Comparison of ENCODE assay signal across 21 cellular contexts in genomic region chr20:22958390-22958789, GRCh38.
DNase-seq lines count a peak whose midpoint lies in the region; ATAC-seq and TF ChIP-seq lines count a peak whose summit lies in the region.
"Had no signal": no experiment of that assay in that cellular context is flagged by ENCODE, and none has a peak within 500 bp of the region (broad histone marks: within the 10 kb centered on the region; RNA-seq: fewer than 3 reads in every experiment).

No MANE protein-coding gene starts in this region.

- no peaks in the 10 kb centered on the region for H3K36me3 ChIP-seq in esophagus muscularis mucosa
- H3K36me3 ChIP-seq: BE2C, BLaER1 had no signal

- no peak overlapping the region for H3K27ac ChIP-seq in esophagus muscularis mucosa (replicated peaks in 1 of 4)
- H3K27ac ChIP-seq: 22Rv1, BLaER1 had no signal

- no peaks in the 10 kb centered on the region for H3K36me3 Mint-ChIP-seq in stimulated activated naive B cell treated with anti-CD40 and anti-IgM and Interleukin-4, amounts not matched to agents 10 μg/mL and 1 μg/mL and 100 μg/mL, for 72 hours
- H3K36me3 Mint-ChIP-seq: CD14-positive monocyte; CD4-positive, alpha-beta memory T cell; CD4-positive, CD25-positive, alpha-beta regulatory T cell; CD8-positive, alpha-beta memory T cell had no signal

- peaks cover 5 to 17% of the 10 kb centered on the region in 2 donors for H3K4me1 Mint-ChIP-seq in stimulated activated naive B cell treated with anti-CD40 and anti-IgM and Interleukin-4, amounts not matched to agents 10 μg/mL and 1 μg/mL and 100 μg/mL, for 72 hours
- H3K4me1 Mint-ChIP-seq: CD4-positive, alpha-beta memory T cell; CD4-positive, CD25-positive, alpha-beta regulatory T cell; CD8-positive, alpha-beta memory T cell had no signal

- H3K27me3 Mint-ChIP-seq in stimulated activated naive B cell treated with anti-CD40 and anti-IgM and Interleukin-4, amounts not matched to agents 10 μg/mL and 1 μg/mL and 100 μg/mL, for 72 hours, result no peaks in the 10 kb centered on the region
- H3K27me3 Mint-ChIP-seq: CD4-positive, CD25-positive, alpha-beta regulatory T cell had no signal

- H3K9me3 Mint-ChIP-seq in stimulated activated naive B cell treated with anti-CD40 and anti-IgM and Interleukin-4, amounts not matched to agents 10 μg/mL and 1 μg/mL and 100 μg/mL, for 72 hours, result peaks cover 6 to 14% of the 10 kb centered on the region in 2 donors

- intact Hi-C loops in esophagus muscularis mucosa (cut with DNase I), result no loop called here

- no peak overlapping the region for H3K4me3 ChIP-seq in esophagus muscularis mucosa
- H3K4me3 ChIP-seq: BLaER1 had no signal

- H3K4me3 Mint-ChIP-seq in stimulated activated naive B cell treated with anti-CD40 and anti-IgM and Interleukin-4, amounts not matched to agents 10 μg/mL and 1 μg/mL and 100 μg/mL, for 72 hours, result no peak overlapping the region
- H3K4me3 Mint-ChIP-seq: CD14-positive monocyte; CD4-positive, alpha-beta memory T cell; CD4-positive, CD25-positive, alpha-beta regulatory T cell; CD8-positive, alpha-beta memory T cell had no signal

- TF ChIP-seq POLR2A in esophagus muscularis mucosa (IDR thresholded peaks at IDR 0.05; ENCODE audit: low read depth), result no peak

- no peak for TF ChIP-seq EP300 in esophagus muscularis mucosa (IDR thresholded peaks at IDR 0.05)

- no peak for TF ChIP-seq CTCF in esophagus muscularis mucosa (IDR thresholded peaks at IDR 0.05)

- H3K9me3 ChIP-seq in esophagus muscularis mucosa, result no peaks in the 10 kb centered on the region
- H3K9me3 ChIP-seq: BE2C, BLaER1 had no signal

- H3K4me1 ChIP-seq in esophagus muscularis mucosa, result no peaks in the 10 kb centered on the region
- H3K4me1 ChIP-seq: BE2C, BLaER1 had no signal

- DNase-seq in NCI-H82 (lab: John Stamatoyannopoulos, UW) (peak; percentile 2), NCI-H82 treated with DMSO at 0.1 percent for 48 hours (lab: John Stamatoyannopoulos, UW; ENCODE audit: unreplicated experiment) (no peak), esophagus muscularis mucosa (ENCODE audit: extremely low spot score) (peak; percentile 85)
- DNase-seq in stimulated activated naive B cell treated with anti-CD40 and anti-IgM and Interleukin-4, amounts not matched to agents 10 μg/mL and 1 μg/mL and 100 μg/mL, for 72 hours, result no peak
- DNase-seq: ACHN; BE2C; C1 segment of cervical spinal cord; CD4-positive, alpha-beta memory T cell; CD4-positive, CD25-positive, alpha-beta regulatory T cell; CD8-positive, alpha-beta memory T cell; COR-L47; DMS 273 treated with DMSO at 0.1 percent for 48 hours; DMS153; DMS53; DMS79; GF-D8 had no signal

- 79% methylated on average over 6 of the region's 6 CpGs for WGBS in esophagus muscularis mucosa

- H3K27me3 ChIP-seq in esophagus muscularis mucosa, result no peaks in the 10 kb centered on the region
- H3K27me3 ChIP-seq: BE2C, BLaER1 had no signal

- H3K27ac Mint-ChIP-seq in stimulated activated naive B cell treated with anti-CD40 and anti-IgM and Interleukin-4, amounts not matched to agents 10 μg/mL and 1 μg/mL and 100 μg/mL, for 72 hours, result no peak overlapping the region
- H3K27ac Mint-ChIP-seq: CD14-positive monocyte; CD4-positive, alpha-beta memory T cell; CD4-positive, CD25-positive, alpha-beta regulatory T cell; CD8-positive, alpha-beta memory T cell had no signal

- peak; percentile 23 to 44 for ATAC-seq in stimulated activated naive B cell treated with anti-CD40 and anti-IgM and Interleukin-4, amounts not matched to agents 10 μg/mL and 1 μg/mL and 100 μg/mL, for 72 hours (replicated peaks)
- ATAC-seq in HG03439 (IDR thresholded peaks at IDR 0.05; ENCODE audit: unreplicated experiment) (no peak), HG03442 (IDR thresholded peaks at IDR 0.05; ENCODE audit: unreplicated experiment) (no peak)

Comparison
In these comparisons a context has a peak if more than half of its experiments do, and no peak if none do; other contexts are left out.
1. DNase-seq: peak in NCI-H82 (single experiment) and esophagus muscularis mucosa (single experiment); none in NCI-H82 treated with DMSO at 0.1 percent for 48 hours (single experiment) and stimulated activated naive B cell treated with anti-CD40 and anti-IgM and Interleukin-4, amounts not matched to agents 10 μg/mL and 1 μg/mL and 100 μg/mL, for 72 hours (single experiment).
2. ATAC-seq: peak in stimulated activated naive B cell treated with anti-CD40 and anti-IgM and Interleukin-4, amounts not matched to agents 10 μg/mL and 1 μg/mL and 100 μg/mL, for 72 hours (2 of 2); none in HG03439 (single experiment) and HG03442 (single experiment).